ENCODE assay signal across 8 cellular contexts in the genomic region with DNA sequence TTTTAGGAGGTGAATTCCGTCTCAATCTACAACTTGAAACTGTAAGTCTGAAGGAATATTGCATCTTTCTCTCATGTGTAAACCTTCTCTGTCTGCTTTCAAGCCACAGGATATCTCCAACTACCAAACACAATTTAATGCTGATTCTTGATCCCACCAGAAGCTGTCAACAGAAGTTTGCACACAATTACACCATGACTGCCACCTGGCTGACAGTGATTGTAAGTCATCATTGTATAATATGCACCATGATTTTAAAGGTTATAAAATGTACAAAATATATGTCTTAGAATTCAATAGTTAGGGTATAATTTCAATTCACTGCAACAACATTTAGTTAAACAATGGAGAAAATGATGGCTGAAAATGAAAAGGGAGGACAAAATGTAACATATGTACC. TPM values are rescaled to one million over a fixed set of nuclear protein-coding genes. Genes with fewer than 3 reads are reported as not detected.
DNase-seq lines count a peak whose midpoint lies in the region; ATAC-seq and TF ChIP-seq lines count a peak whose summit lies in the region.

No MANE protein-coding gene starts in this region.

- H3K9me3 ChIP-seq in upper lobe of right lung = no peaks in the 10 kb centered on the region
- H3K9me3 ChIP-seq in uterus = no peaks in the 10 kb centered on the region

- TF ChIP-seq POLR2A in uterus (IDR thresholded peaks at IDR 0.05) = no peak

- TF ChIP-seq CTCF in epithelial cell of proximal tubule (conservative IDR thresholded peaks at IDR 0.05; ENCODE audit: low read depth, low read length) = peak; percentile 57
- TF ChIP-seq CTCF in upper lobe of right lung (IDR thresholded peaks at IDR 0.05) = peak; percentile 17
- no peak for TF ChIP-seq CTCF in uterus (IDR thresholded peaks at IDR 0.05)

- intact Hi-C loops in upper lobe of right lung (cut with DNase I) = no loop called here
- intact Hi-C loops in uterus (cut with DNase I; ENCODE audit: low total_unique reads) = no loop called here

- H3K4me3 ChIP-seq in epithelial cell of proximal tubule (ENCODE audit: low read depth, low read length) (no peak overlapping the region), upper lobe of right lung (no peak overlapping the region), uterus (no peak overlapping the region)

- H3K4me1 ChIP-seq in upper lobe of right lung (peaks cover 4% of the 10 kb centered on the region), uterus (peaks cover 0 to 4% of the 10 kb centered on the region in 2 donors)

- H3K27ac ChIP-seq in upper lobe of right lung = no peak overlapping the region
- H3K27ac ChIP-seq in uterus = no peak overlapping the region

- DNase-seq in stimulated activated naive CD4-positive, alpha-beta T cell (lab: John Stamatoyannopoulos, UW) = peak in 4 of 6 experiments; percentile 11 to 42 (median 26)
- DNase-seq in stimulated activated naive CD4-positive, alpha-beta T cell treated with Interleukin-2 at 50 U/mL for 16 hours (lab: John Stamatoyannopoulos, UW) = no peak
- peak; percentile 30 for DNase-seq in NCI-H69 (lab: John Stamatoyannopoulos, UW)
- no peak for DNase-seq in epithelial cell of proximal tubule (ENCODE audit: low read depth)
- no peak for DNase-seq in upper lobe of right lung
- DNase-seq in uterus = no peak
- DNase-seq in EL = no peak

- H3K36me3 ChIP-seq in upper lobe of right lung (peaks cover 79% of the 10 kb centered on the region), uterus (peaks cover 0 to 2% of the 10 kb centered on the region in 2 donors)

- ATAC-seq in upper lobe of right lung = no peak
- no peak for ATAC-seq in GM21390 (IDR thresholded peaks at IDR 0.05; ENCODE audit: unreplicated experiment)

- no peaks in the 10 kb centered on the region for H3K27me3 ChIP-seq in upper lobe of right lung
- no peaks in the 10 kb centered on the region for H3K27me3 ChIP-seq in uterus

RNA-seq across cellular contexts. Expression of a gene that starts 18.4 kb away (rescaled TPM):
- total RNA-seq in epithelial cell of proximal tubule (15.2 and 15.6 TPM in 2 replicates), upper lobe of right lung (43.4 TPM), uterus (100 to 1,000 TPM in 1 of 4 donors, 10 to 100 TPM in 3; 40.9 to 101 (median 61.1) TPM)

RNA-seq across cellular contexts. Expression of a gene that starts 18.9 kb away (rescaled TPM):
- 2.4 and 5.4 TPM in 2 replicates for total RNA-seq in epithelial cell of proximal tubule
- 10.5 TPM for total RNA-seq in upper lobe of right lung
- total RNA-seq in uterus = 10 to 100 TPM in 2 of 4 donors, 1 to 10 TPM in 2; 2.9 to 18.8 (median 11.2) TPM

Comparison
In these comparisons a context has a peak if more than half of its experiments do, and no peak if none do; other contexts are left out.
1. DNase-seq: peak in stimulated activated naive CD4-positive, alpha-beta T cell (4 of 6) and NCI-H69 (single experiment); none in stimulated activated naive CD4-positive, alpha-beta T cell treated with Interleukin-2 at 50 U/mL for 16 hours (single experiment), epithelial cell of proximal tubule (single experiment), upper lobe of right lung (single experiment), uterus (0 of 2) and EL (single experiment).
2. CTCF ChIP-seq: peak in epithelial cell of proximal tubule (single experiment) and upper lobe of right lung (single experiment); none in uterus (0 of 4).